Comparison of ENCODE assay signal across 39 cellular contexts in the genomic region with DNA sequence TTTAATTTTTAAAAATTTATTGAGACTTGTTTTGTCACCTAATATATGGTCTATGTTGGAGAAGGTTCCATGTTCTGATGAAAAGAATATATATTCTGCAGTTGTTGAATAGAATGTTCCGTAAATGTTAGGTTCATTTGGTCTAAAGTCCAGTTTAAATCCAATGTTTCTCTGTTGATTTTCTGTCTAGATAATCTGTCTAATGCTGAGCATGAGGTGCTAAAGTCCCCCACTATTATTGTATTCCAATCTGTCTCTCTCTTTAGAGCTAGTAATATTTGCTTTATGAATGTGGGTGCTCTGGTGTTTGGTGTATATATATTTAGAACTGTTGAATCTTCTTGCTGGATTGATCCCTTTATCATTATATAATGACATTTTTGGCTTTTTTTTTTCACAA. TPM values are rescaled to one million over a fixed set of nuclear protein-coding genes. Genes with fewer than 3 reads are reported as not detected.
"Had no signal": no experiment of that assay in that cellular context is flagged by ENCODE, and none has a peak within 500 bp of the region (broad histone marks: within the 10 kb centered on the region; RNA-seq: fewer than 3 reads in every experiment).

No MANE protein-coding gene starts in this region.

- H3K9ac ChIP-seq: KMS-11 had no signal

- H3K4me3 ChIP-seq: MG63 had no signal

- H3K27ac ChIP-seq: KMS-11 had no signal

- DNase-seq: Karpas-422, Kasumi-1, KG1, MG63, MM.1S, MV-4-11, NCI-H1048, NCI-H1092, NCI-H1092 treated with DMSO at 0.1 percent for 48 hours, NCI-H1105, NCI-H1105 treated with DMSO at 0.1 percent for 48 hours, NCI-H1417, NCI-H1417 treated with DMSO at 0.1 percent for 48 hours, NCI-H1436, NCI-H1436 treated with DMSO at 0.1 percent for 48 hours, NCI-H146, NCI-H1694, NCI-H1694 treated with DMSO at 0.1 percent for 48 hours, NCI-H187, NCI-H187 treated with DMSO at 0.1 percent for 48 hours, NCI-H1930, NCI-H2029, NCI-H2029 treated with DMSO at 0.1 percent for 48 hours, NCI-H2081, NCI-H2081 treated with DMSO at 0.1 percent for 48 hours, NCI-H2107, NCI-H2171, NCI-H2171 treated with DMSO at 0.1 percent for 48 hours, NCI-H2227 treated with DMSO at 0.1 percent for 48 hours, NCI-H226, NCI-H345, NCI-H446, NCI-H446 treated with DMSO at 0.1 percent for 48 hours, NCI-H510A had no signal

- H3K4me2 ChIP-seq: KMS-11 had no signal

- H3K36me3 ChIP-seq: MG63 had no signal

RNA-seq across cellular contexts. Expression of gene TRIM15, which starts 15.5 kb away (rescaled TPM):
- total RNA-seq: LHCN-M2, M059J, NCI-H460 had no signal

RNA-seq across cellular contexts. Expression of gene TRIM10, which starts 17.8 kb away (rescaled TPM):
- total RNA-seq: LHCN-M2, M059J, MCF 10A, NCI-H460 had no signal

RNA-seq across cellular contexts. Expression of gene TRIM40, which starts 42.9 kb away (rescaled TPM):
- total RNA-seq: LHCN-M2, M059J, MCF 10A, NCI-H460 had no signal
